Comparison of ENCODE assay signal across 15 cellular contexts in genomic region chr6:43453831-43454230, GRCh38. TPM values are rescaled to one million over a fixed set of nuclear protein-coding genes. Genes with fewer than 3 reads are reported as not detected.
DNase-seq lines count a peak whose midpoint lies in the region; ATAC-seq, FAIRE-seq and TF ChIP-seq lines count a peak whose summit lies in the region.
"Had no signal": no experiment of that assay in that cellular context is flagged by ENCODE, and none has a peak within 500 bp of the region (broad histone marks: within the 10 kb centered on the region; RNA-seq: fewer than 3 reads in every experiment).

No MANE protein-coding gene starts in this region.

- H4K20me1 ChIP-seq in K562 (replicated peaks; ENCODE audit: control insufficient read depth, insufficient read depth, low read length) = no peaks in the 10 kb centered on the region

- H3K36me3 Mint-ChIP-seq in T-helper 2 cell treated with Interferon-gamma antibody and Interleukin-4, amounts not matched to agents 5 μg/mL and 100 μg/mL, for 36 hours (ENCODE audit: low read depth) = peaks cover 16% of the 10 kb centered on the region
- no peaks in the 10 kb centered on the region for H3K36me3 Mint-ChIP-seq in natural killer cell treated with Interleukin-12 subunit alpha and Interleukin-12 subunit beta and Interleukin-15 and Interleukin-18, amount 100 ng/mL, for 72 hours

- no TSS peak for BruUV-seq in K562 (replicated peaks; lab: Mats Ljungman, UMichigan)

- FAIRE-seq in K562 (lab: Jason Lieb, UNC) = peak; percentile 40
- FAIRE-seq: A204.1, G401.6, TTC549 had no signal

- TF ChIP-seq POLR2A in K562 (conservative IDR thresholded peaks at IDR 0.05) = no peak

- peaks cover 10% of the 10 kb centered on the region for H3K4me1 Mint-ChIP-seq in T-helper 2 cell treated with Interferon-gamma antibody and Interleukin-4, amounts not matched to agents 5 μg/mL and 100 μg/mL, for 36 hours (ENCODE audit: low read depth)
- peaks cover 13 to 16% of the 10 kb centered on the region in 2 donors for H3K4me1 Mint-ChIP-seq in natural killer cell treated with Interleukin-12 subunit alpha and Interleukin-12 subunit beta and Interleukin-15 and Interleukin-18, amount 100 ng/mL, for 72 hours (ENCODE audit: low read depth in 2 of 2)

- H3K36me3 ChIP-seq in H7 (replicated peaks; ENCODE audit: control insufficient read depth, insufficient read depth, low read length) (peaks cover 4% of the 10 kb centered on the region), K562 (ENCODE audit: control insufficient read depth, insufficient read depth, low read length) (peaks cover 19% of the 10 kb centered on the region; the same call in 1 of the 3 replicates)
- H3K36me3 ChIP-seq: colonic mucosa had no signal

- H3K4me2 ChIP-seq in K562 (ENCODE audit: insufficient read depth, low read length) = no peak overlapping the region

- H3K9ac ChIP-seq in K562 (ENCODE audit: insufficient read depth in 1 of 2, low read depth in 2 of 2, low read length in 2 of 2) = no peak overlapping the region

- TF ChIP-seq CTCF in K562 (IDR thresholded peaks at IDR 0.05 in 2 of 3, conservative IDR thresholded peaks at IDR 0.05 in 1 of 3; ENCODE audit: insufficient read depth in 2 of 3, low read depth in 1 of 3, low read length in 3 of 3) = no peak

- no peaks in the 10 kb centered on the region for H3K79me2 ChIP-seq in K562 (ENCODE audit: control insufficient read depth, insufficient read depth, low read length)

- H3K27ac Mint-ChIP-seq in T-helper 2 cell treated with Interferon-gamma antibody and Interleukin-4, amounts not matched to agents 5 μg/mL and 100 μg/mL, for 36 hours = no peak overlapping the region
- no peak overlapping the region for H3K27ac Mint-ChIP-seq in natural killer cell treated with Interleukin-12 subunit alpha and Interleukin-12 subunit beta and Interleukin-15 and Interleukin-18, amount 100 ng/mL, for 72 hours

- no peak overlapping the region for H3K27ac ChIP-seq in K562 (ENCODE audit: extremely low read depth, low read depth, low read length)
- H3K27ac ChIP-seq: colonic mucosa, SJSA1 had no signal

- H3K27me3 Mint-ChIP-seq in T-helper 2 cell treated with Interferon-gamma antibody and Interleukin-4, amounts not matched to agents 5 μg/mL and 100 μg/mL, for 36 hours (ENCODE audit: low read depth) = peaks cover 27% of the 10 kb centered on the region
- H3K27me3 Mint-ChIP-seq in natural killer cell treated with Interleukin-12 subunit alpha and Interleukin-12 subunit beta and Interleukin-15 and Interleukin-18, amount 100 ng/mL, for 72 hours = peaks cover 6 to 14% of the 10 kb centered on the region in 2 donors

- H3K4me3 Mint-ChIP-seq in T-helper 2 cell treated with Interferon-gamma antibody and Interleukin-4, amounts not matched to agents 5 μg/mL and 100 μg/mL, for 36 hours = peak overlapping the region; percentile 61
- peak overlapping the region; percentile 83 for H3K4me3 Mint-ChIP-seq in natural killer cell treated with Interleukin-12 subunit alpha and Interleukin-12 subunit beta and Interleukin-15 and Interleukin-18, amount 100 ng/mL, for 72 hours

- H3K4me3 ChIP-seq in H7 (ENCODE audit: insufficient read depth, low read depth, low read length) (no peak overlapping the region), K562 (no peak overlapping the region)

- H2AFZ ChIP-seq in K562 (ENCODE audit: low read depth, low read length) = no peak overlapping the region

- H3K9me3 ChIP-seq in K562 (replicated peaks; ENCODE audit: control insufficient read depth, insufficient read depth, low read depth, low read length) = 0 out of 2 replicates have a peak, but pooled peaks cover 6% of the 10 kb centered on the region
- H3K9me3 ChIP-seq: colonic mucosa, esophagus squamous epithelium, heart left ventricle, SJSA1 had no signal

- TF ChIP-seq RAD21 in K562 (CRISPR knock-in tag; conservative IDR thresholded peaks at IDR 0.05 in 1 of 2, IDR thresholded peaks at IDR 0.05 in 1 of 2) = no peak

- ATAC-seq in K562 (no peak), GM18861 (IDR thresholded peaks at IDR 0.05; ENCODE audit: unreplicated experiment) (no peak)
- ATAC-seq in natural killer cell treated with Interleukin-12 subunit alpha and Interleukin-12 subunit beta and Interleukin-15 and Interleukin-18, amount 100 ng/mL, for 72 hours = no peak

- H3K27me3 ChIP-seq in H7 (ENCODE audit: control insufficient read depth, insufficient read depth, low read length) (peaks cover 22% of the 10 kb centered on the region), K562 (ENCODE audit: control insufficient read depth in 2 of 2, insufficient read depth in 2 of 2, low read length in 2 of 2) (no peaks in the 10 kb centered on the region; a peak in 1 of 5 replicates)

- peaks cover 0 to 18% of the 10 kb centered on the region in 2 experiments; a peak in 4 of 5 replicates for H3K4me1 ChIP-seq in K562 (replicated peaks in 1 of 2; ENCODE audit: control insufficient read depth in 2 of 2, insufficient read depth in 2 of 2, low read length in 2 of 2)

- no peak for DNase-seq in T-helper 2 cell treated with Interferon-gamma antibody and Interleukin-4, amounts not matched to agents 5 μg/mL and 100 μg/mL, for 36 hours (ENCODE audit: low spot score)
- DNase-seq in T-helper 2 cell (no peak), H7 (peak; percentile 10), K562 (ENCODE audit: extremely low read depth in 1 of 4, low spot score in 3 of 4) (no peak), NCI-H748 (lab: John Stamatoyannopoulos, UW; ENCODE audit: unreplicated experiment) (no peak), A172 (ENCODE audit: low spot score) (no peak)
- DNase-seq in natural killer cell treated with Interleukin-12 subunit alpha and Interleukin-12 subunit beta and Interleukin-15 and Interleukin-18, amount 100 ng/mL, for 72 hours (ENCODE audit: low spot score) = no peak
- DNase-seq: esophagus squamous epithelium had no signal

- H3K9me3 Mint-ChIP-seq in T-helper 2 cell treated with Interferon-gamma antibody and Interleukin-4, amounts not matched to agents 5 μg/mL and 100 μg/mL, for 36 hours = no peaks in the 10 kb centered on the region
- H3K9me3 Mint-ChIP-seq in natural killer cell treated with Interleukin-12 subunit alpha and Interleukin-12 subunit beta and Interleukin-15 and Interleukin-18, amount 100 ng/mL, for 72 hours = no peaks in the 10 kb centered on the region

- no peak for TF ChIP-seq EP300 in K562 (IDR thresholded peaks at IDR 0.05; ENCODE audit: low read length)

- CTCF ChIA-PET in K562 (lab: Yijun Ruan, JAX; ENCODE audit: low intra/inter-chr PET ratio) = interaction anchor here (0.6 to 1.3 kb wide), 4 partner anchors 42 to 54 kb away, joined by 3 to 13 read pairs (median 5); no protein-coding TSS in a partner anchor

- no peaks in the 10 kb centered on the region for H3K9me1 ChIP-seq in K562 (ENCODE audit: control insufficient read depth, insufficient read depth, low read length)

- in situ Hi-C loops in K562 (cut with MboI) = no loop called here

- intact Hi-C loops in K562 (cut with micrococcal nuclease) = loop anchor here (1.0 to 2.0 kb wide), 2 partner anchors 42 to 53 kb away; no protein-coding TSS in a partner anchor

- POLR2A ChIA-PET in K562 (lab: Yijun Ruan, JAX) = interaction anchor here (0.6 kb wide), 2 partner anchors 271 to 765 kb away, joined by 3 read pairs; no protein-coding TSS in a partner anchor

RNA-seq across cellular contexts. Expression of gene DLK2, which starts 1.5 kb away (rescaled TPM):
- total RNA-seq in H7 (2014; rRNA removed; shearing (Covaris generic)) = 0.33 and 0.42 TPM in 2 replicates
- 0.30 and 1.3 TPM in 2 replicates for total RNA-seq in K562 (2011; cell fraction: chromatin; rRNA removed; ENCODE audit: low replicate concordance)
- total RNA-seq in K562 (2011; cell fraction: nucleolus; rRNA removed) = 2.2 and 3.3 TPM in 2 replicates
- total RNA-seq in K562 (2011; cell fraction: nucleoplasm; rRNA removed) = 1.9 and 2.0 TPM in 2 replicates
- 0.23 and 0.29 TPM in 2 replicates for total RNA-seq in K562 (2014; rRNA removed)
- not detected in 2 replicates for total RNA-seq in K562 (2014; rRNA removed; fragmentation: Illumina TruSeq; extraction: Trizol)
- 0.11 TPM in 1 of 2 replicates, not detected in the other for total RNA-seq in K562 (2015; rRNA removed; fragmentation: Illumina TruSeq; extraction: Trizol)
- 0.36 and 0.53 TPM in 2 replicates for total RNA-seq in K562 (2021)
- polyA plus RNA-seq in K562 (2011; rRNA removed) = 0.35 and 0.74 TPM in 2 replicates
- 1.0 and 1.8 TPM in 2 replicates for polyA plus RNA-seq in K562 (2011; cell fraction: cytosol; rRNA removed)
- 0.87 and 1.3 TPM in 2 replicates for polyA plus RNA-seq in K562 (2011; cell fraction: nucleus; rRNA removed)
- 0.59 and 0.60 TPM in 2 replicates for polyA plus RNA-seq in K562 (2012)
- polyA plus RNA-seq in K562 (2014; fragmentation: Illumina TruSeq; extraction: Trizol) = 0.16 and 0.37 TPM in 2 replicates
- polyA plus RNA-seq in K562 (2014; fragmentation: Nextera tagmentation; extraction: Ambion mirVana) = not detected
- polyA plus RNA-seq in K562 (2014; rRNA removed) = 0.45 and 0.65 TPM in 2 replicates
- 0.25 and 0.27 TPM in 2 replicates for polyA minus RNA-seq in K562 (2011; rRNA and poly(A)+ RNA removed)
- not detected in 2 replicates for polyA minus RNA-seq in K562 (2011; cell fraction: cytosol; rRNA and poly(A)+ RNA removed)
- 0.13 and 0.44 TPM in 2 replicates for polyA minus RNA-seq in K562 (2011; cell fraction: nucleus; rRNA and poly(A)+ RNA removed)
- total RNA-seq in natural killer cell treated with Interleukin-12 subunit alpha and Interleukin-12 subunit beta and Interleukin-15 and Interleukin-18, amount 100 ng/mL, for 72 hours = under 1 TPM in 1 of 2 donors, not detected in 1; 0.14 TPM
- 0.81 and 3.0 TPM in 2 replicates for total RNA-seq in A172 (2014; rRNA removed; shearing (Covaris generic))

RNA-seq across cellular contexts. Expression of gene TJAP1, which starts 23.5 kb away (rescaled TPM):
- total RNA-seq in H7 (2014; rRNA removed; shearing (Covaris generic)) = 25.3 and 25.5 TPM in 2 replicates
- 43.2 and 99.7 TPM in 2 replicates for total RNA-seq in K562 (2011; cell fraction: chromatin; rRNA removed; ENCODE audit: low replicate concordance)
- 41.3 and 52.0 TPM in 2 replicates for total RNA-seq in K562 (2011; cell fraction: nucleolus; rRNA removed)
- total RNA-seq in K562 (2011; cell fraction: nucleoplasm; rRNA removed) = 55.1 and 68.1 TPM in 2 replicates
- 17.0 and 23.1 TPM in 2 replicates for total RNA-seq in K562 (2014; rRNA removed)
- total RNA-seq in K562 (2014; rRNA removed; fragmentation: Illumina TruSeq; extraction: Trizol) = 7.2 TPM in 2 replicates
- total RNA-seq in K562 (2015; rRNA removed; fragmentation: Illumina TruSeq; extraction: Trizol) = 11.1 and 11.2 TPM in 2 replicates
- total RNA-seq in K562 (2021) = 25.4 and 35.8 TPM in 2 replicates
- polyA plus RNA-seq in K562 (2011; rRNA removed) = 16.2 and 25.3 TPM in 2 replicates
- 16.2 and 19.2 TPM in 2 replicates for polyA plus RNA-seq in K562 (2011; cell fraction: cytosol; rRNA removed)
- polyA plus RNA-seq in K562 (2011; cell fraction: nucleus; rRNA removed) = 92.6 and 107 TPM in 2 replicates
- polyA plus RNA-seq in K562 (2012) = 19.6 and 33.5 TPM in 2 replicates
- 17.0 and 21.3 TPM in 2 replicates for polyA plus RNA-seq in K562 (2014; fragmentation: Illumina TruSeq; extraction: Trizol)
- polyA plus RNA-seq in K562 (2014; fragmentation: Nextera tagmentation; extraction: Ambion mirVana) = under 1 TPM; 0.06 to 0.29 TPM
- 24.2 and 31.1 TPM in 2 replicates for polyA plus RNA-seq in K562 (2014; rRNA removed)
- polyA minus RNA-seq in K562 (2011; rRNA and poly(A)+ RNA removed) = 11.2 and 14.6 TPM in 2 replicates
- 8.1 and 9.8 TPM in 2 replicates for polyA minus RNA-seq in K562 (2011; cell fraction: cytosol; rRNA and poly(A)+ RNA removed)
- 16.6 and 17.1 TPM in 2 replicates for polyA minus RNA-seq in K562 (2011; cell fraction: nucleus; rRNA and poly(A)+ RNA removed)
- 10 to 100 TPM; 44.6 to 80.4 TPM for total RNA-seq in natural killer cell treated with Interleukin-12 subunit alpha and Interleukin-12 subunit beta and Interleukin-15 and Interleukin-18, amount 100 ng/mL, for 72 hours
- total RNA-seq in A172 (2014; rRNA removed; shearing (Covaris generic)) = 10.9 and 14.3 TPM in 2 replicates

RNA-seq across cellular contexts. Expression of gene ABCC10, which starts 26.5 kb away (rescaled TPM):
- total RNA-seq in H7 (2014; rRNA removed; shearing (Covaris generic)) = 17.3 and 18.4 TPM in 2 replicates
- total RNA-seq in K562 (2011; cell fraction: chromatin; rRNA removed; ENCODE audit: low replicate concordance) = 98.1 and 219 TPM in 2 replicates
- total RNA-seq in K562 (2011; cell fraction: nucleolus; rRNA removed) = 108 and 125 TPM in 2 replicates
- total RNA-seq in K562 (2011; cell fraction: nucleoplasm; rRNA removed) = 89.8 and 98.2 TPM in 2 replicates
- total RNA-seq in K562 (2014; rRNA removed) (16.5 and 20.4 TPM in 2 replicates), K562 (2014; rRNA removed; fragmentation: Illumina TruSeq; extraction: Trizol) (6.8 and 10.5 TPM in 2 replicates), K562 (2015; rRNA removed; fragmentation: Illumina TruSeq; extraction: Trizol) (13.4 TPM in 2 replicates), K562 (2021) (28.4 and 29.1 TPM in 2 replicates)
- polyA plus RNA-seq in K562 (2011; rRNA removed) (13.7 and 23.5 TPM in 2 replicates), K562 (2014; fragmentation: Illumina TruSeq; extraction: Trizol) (21.3 and 25.8 TPM in 2 replicates), K562 (2014; fragmentation: Nextera tagmentation; extraction: Ambion mirVana) (1 to 10 TPM; 2.4 to 2.6 TPM), K562 (2014; rRNA removed) (21.7 and 21.8 TPM in 2 replicates)
- 13.8 and 24.4 TPM in 2 replicates for polyA plus RNA-seq in K562 (2011; cell fraction: cytosol; rRNA removed)
- polyA plus RNA-seq in K562 (2011; cell fraction: nucleus; rRNA removed) = 79.9 and 89.8 TPM in 2 replicates
- 19.5 and 28.6 TPM in 2 replicates for polyA plus RNA-seq in K562 (2012)
- 11.0 and 11.4 TPM in 2 replicates for polyA minus RNA-seq in K562 (2011; rRNA and poly(A)+ RNA removed)
- polyA minus RNA-seq in K562 (2011; cell fraction: cytosol; rRNA and poly(A)+ RNA removed) = 15.0 and 21.0 TPM in 2 replicates
- 16.6 and 23.7 TPM in 2 replicates for polyA minus RNA-seq in K562 (2011; cell fraction: nucleus; rRNA and poly(A)+ RNA removed)
- total RNA-seq in natural killer cell treated with Interleukin-12 subunit alpha and Interleukin-12 subunit beta and Interleukin-15 and Interleukin-18, amount 100 ng/mL, for 72 hours = 10 to 100 TPM; 41.8 to 82.9 TPM
- total RNA-seq in A172 (2014; rRNA removed; shearing (Covaris generic)) = 11.1 and 13.9 TPM in 2 replicates

RNA-seq across cellular contexts. Expression of gene LRRC73, which starts 56.3 kb away (rescaled TPM):
- total RNA-seq in H7 (2014; rRNA removed; shearing (Covaris generic)) = 0.26 TPM in 1 of 2 replicates, not detected in the other
- total RNA-seq in K562 (2011; cell fraction: chromatin; rRNA removed; ENCODE audit: low replicate concordance) = 0.58 TPM in 1 of 2 replicates, not detected in the other
- total RNA-seq in K562 (2011; cell fraction: nucleolus; rRNA removed) = 0.53 and 0.83 TPM in 2 replicates
- total RNA-seq in K562 (2011; cell fraction: nucleoplasm; rRNA removed) = 0.53 and 0.66 TPM in 2 replicates
- total RNA-seq in K562 (2014; rRNA removed) (0.12 and 0.27 TPM in 2 replicates), K562 (2014; rRNA removed; fragmentation: Illumina TruSeq; extraction: Trizol) (not detected in 2 replicates), K562 (2015; rRNA removed; fragmentation: Illumina TruSeq; extraction: Trizol) (0.07 and 0.11 TPM in 2 replicates), K562 (2021) (0.34 and 0.55 TPM in 2 replicates)
- polyA plus RNA-seq in K562 (2011; rRNA removed) (0.07 and 0.20 TPM in 2 replicates), K562 (2014; fragmentation: Illumina TruSeq; extraction: Trizol) (0.07 and 0.12 TPM in 2 replicates), K562 (2014; fragmentation: Nextera tagmentation; extraction: Ambion mirVana) (not detected), K562 (2014; rRNA removed) (0.08 and 0.09 TPM in 2 replicates)
- 0.16 and 0.39 TPM in 2 replicates for polyA plus RNA-seq in K562 (2011; cell fraction: cytosol; rRNA removed)
- 0.50 TPM in 1 of 2 replicates, not detected in the other for polyA plus RNA-seq in K562 (2011; cell fraction: nucleus; rRNA removed)
- 0.08 and 0.21 TPM in 2 replicates for polyA plus RNA-seq in K562 (2012)
- polyA minus RNA-seq in K562 (2011; rRNA and poly(A)+ RNA removed) = 0.12 TPM in 1 of 2 replicates, not detected in the other
- not detected in 2 replicates for polyA minus RNA-seq in K562 (2011; cell fraction: cytosol; rRNA and poly(A)+ RNA removed)
- polyA minus RNA-seq in K562 (2011; cell fraction: nucleus; rRNA and poly(A)+ RNA removed) = 0.54 and 0.78 TPM in 2 replicates
- total RNA-seq in natural killer cell treated with Interleukin-12 subunit alpha and Interleukin-12 subunit beta and Interleukin-15 and Interleukin-18, amount 100 ng/mL, for 72 hours = under 1 TPM; 0.36 to 0.39 TPM
- total RNA-seq in A172 (2014; rRNA removed; shearing (Covaris generic)) = 1.2 and 2.3 TPM in 2 replicates
- total RNA-seq: SJSA1 had no signal
